ENCODE assay signal across 12 cellular contexts in the genomic region with DNA sequence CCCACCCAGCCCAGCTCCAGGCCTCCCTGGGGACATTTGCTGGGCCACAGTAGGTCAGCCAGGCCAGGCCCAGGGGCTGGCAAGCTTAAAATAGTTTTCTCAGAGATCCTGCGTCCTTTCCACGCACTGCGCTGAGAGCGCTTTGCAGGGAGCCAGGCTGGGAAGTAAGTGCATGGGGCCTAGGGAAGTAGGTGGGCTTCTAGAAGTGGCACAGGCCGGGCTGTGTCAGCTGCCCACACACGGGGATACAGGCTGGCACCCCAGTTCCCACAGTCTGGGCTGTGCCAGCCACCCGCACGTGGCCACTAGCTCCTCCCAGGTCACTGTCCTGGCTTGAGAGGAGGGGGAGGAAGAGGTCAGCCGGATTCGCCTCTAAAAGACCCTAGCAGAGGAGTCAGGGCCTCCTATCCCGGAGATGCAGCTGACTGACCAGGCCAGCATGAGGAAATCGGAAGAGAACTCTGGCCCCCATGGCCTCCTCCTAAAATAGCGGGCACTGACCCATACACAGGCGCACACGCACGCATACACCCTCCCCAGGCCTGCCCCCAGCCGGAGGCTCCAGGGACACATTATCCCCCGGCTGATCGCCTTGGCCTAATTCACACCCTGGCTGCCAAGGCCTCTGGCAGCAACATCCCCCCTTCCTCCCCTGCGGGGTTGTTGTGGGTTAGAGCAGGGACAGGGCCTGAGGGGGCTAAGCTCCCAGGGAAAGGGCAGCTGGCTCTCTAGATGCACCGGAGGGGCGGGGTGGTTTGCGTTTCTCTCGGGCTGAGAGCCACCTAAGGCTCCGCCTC. TPM values are rescaled to one million over a fixed set of nuclear protein-coding genes. Genes with fewer than 3 reads are reported as not detected.
DNase-seq lines count a peak whose midpoint lies in the region; ATAC-seq and TF ChIP-seq lines count a peak whose summit lies in the region.
"Had no signal": no experiment of that assay in that cellular context is flagged by ENCODE, and none has a peak within 500 bp of the region (broad histone marks: within the 10 kb centered on the region; RNA-seq: fewer than 3 reads in every experiment).

No MANE protein-coding gene starts in this region.

- peaks cover 0 to 37% (median 18%) of the 10 kb centered on the region in 4 donors for H3K4me1 ChIP-seq in tibial artery

- CTCF ChIA-PET in activated CD4-positive, alpha-beta T cell treated with anti-CD3 and anti-CD28 coated beads, Interleukin-2, amount 10 ng/mL, durations not matched to agents 7 days and 5 days (lab: Charles Lee) = no interaction called here

- H3K79me2 ChIP-seq in SU-DHL-6 (ENCODE audit: insufficient read depth, low read length) = peaks cover 20% of the 10 kb centered on the region

- no peaks in the 10 kb centered on the region for H3K9me3 ChIP-seq in SU-DHL-6 (ENCODE audit: insufficient read depth, low read length)
- no peaks in the 10 kb centered on the region for H3K9me3 ChIP-seq in tibial artery

- peaks cover 6% of the 10 kb centered on the region for H3F3A ChIP-seq in SU-DHL-6 (ENCODE audit: insufficient read depth)

- ATAC-seq in HG03571 (IDR thresholded peaks at IDR 0.05; ENCODE audit: unreplicated experiment) = no peak

- no peak overlapping the region for H2AFZ ChIP-seq in SU-DHL-6 (ENCODE audit: low read depth, low read length, severe bottlenecking)

- H3K4me3 ChIP-seq in SU-DHL-6 (ENCODE audit: insufficient read depth, low read length, poor library complexity, severe bottlenecking) (no peak overlapping the region), tibial artery (no peak overlapping the region)

- H4K20me1 ChIP-seq in SU-DHL-6 (ENCODE audit: low read depth, low read length) = 0 out of 2 replicates have a peak, but pooled peaks cover 3% of the 10 kb centered on the region

- peak overlapping the region; percentile 81 for H3K27ac Mint-ChIP-seq in activated CD4-positive, alpha-beta T cell treated with anti-CD3 and anti-CD28 coated beads, Interleukin-2, amount 10 ng/mL, durations not matched to agents 7 days and 5 days

- peaks cover 88% of the 10 kb centered on the region for H3K4me1 Mint-ChIP-seq in activated CD4-positive, alpha-beta T cell treated with anti-CD3 and anti-CD28 coated beads, Interleukin-2, amount 10 ng/mL, durations not matched to agents 7 days and 5 days

- no peak overlapping the region for H3K4me2 ChIP-seq in SU-DHL-6 (ENCODE audit: low read depth, low read length, poor library complexity, severe bottlenecking)

- no peaks in the 10 kb centered on the region for H3K27me3 ChIP-seq in SU-DHL-6 (ENCODE audit: low read length)
- peaks cover 0 to 51% of the 10 kb centered on the region in 2 donors for H3K27me3 ChIP-seq in tibial artery

- TF ChIP-seq CTCF in SU-DHL-6 (IDR thresholded peaks at IDR 0.05; ENCODE audit: insufficient read depth, low read length, poor library complexity, severe bottlenecking) (no peak), tibial artery (IDR thresholded peaks at IDR 0.05) (no peak)

- H3K36me3 ChIP-seq in SU-DHL-6 (ENCODE audit: low read length) (no peaks in the 10 kb centered on the region), tibial artery (no peaks in the 10 kb centered on the region)

- H3K36me3 Mint-ChIP-seq in activated CD4-positive, alpha-beta T cell treated with anti-CD3 and anti-CD28 coated beads, Interleukin-2, amount 10 ng/mL, durations not matched to agents 7 days and 5 days (ENCODE audit: low read depth) = peaks cover 45% of the 10 kb centered on the region

- H3K27ac ChIP-seq in SU-DHL-6 (ENCODE audit: low read depth, low read length) (peak overlapping the region; percentile 42; the same call in 1 of the 2 replicates), tibial artery (peak overlapping the region in 1 of 2 donors; percentile 15)

- no peak for DNase-seq in activated CD4-positive, alpha-beta T cell treated with anti-CD3 and anti-CD28 coated beads, Interleukin-2, amount 10 ng/mL, durations not matched to agents 7 days and 5 days
- DNase-seq in activated CD4-positive, alpha-beta T cell treated with anti-CD3 and anti-CD28 coated beads, Interleukin-2, amount 50 U/mL, for 48 hours = no peak
- DNase-seq in left kidney (ENCODE audit: low read depth, low spot score) = peak; percentile 39
- peak; percentile 72 to 85 for DNase-seq in tibial artery
- DNase-seq in NCI-H446 treated with DMSO at 0.1 percent for 48 hours (lab: John Stamatoyannopoulos, UW) = no peak
- DNase-seq in pons (ENCODE audit: low spot score) = no peak
- DNase-seq: activated CD4-positive, alpha-beta T cell treated with anti-CD3 and anti-CD28 coated beads for 4 hours; activated gamma-delta T cell treated with Interleukin-2 at 50 U/mL for 16 hours; NCI-H524 had no signal

- H3K27me3 Mint-ChIP-seq in activated CD4-positive, alpha-beta T cell treated with anti-CD3 and anti-CD28 coated beads, Interleukin-2, amount 10 ng/mL, durations not matched to agents 7 days and 5 days = no peaks in the 10 kb centered on the region
- H3K27me3 Mint-ChIP-seq: central memory CD8-positive, alpha-beta T cell had no signal

- POLR2A ChIA-PET in activated CD4-positive, alpha-beta T cell treated with anti-CD3 and anti-CD28 coated beads, Interleukin-2, amount 10 ng/mL, durations not matched to agents 7 days and 5 days (lab: Charles Lee) = no interaction called here

- H3K4me3 Mint-ChIP-seq in activated CD4-positive, alpha-beta T cell treated with anti-CD3 and anti-CD28 coated beads, Interleukin-2, amount 10 ng/mL, durations not matched to agents 7 days and 5 days = no peak overlapping the region
- H3K4me3 Mint-ChIP-seq: central memory CD8-positive, alpha-beta T cell had no signal

- intact Hi-C loops in tibial artery (cut with DNase I; ENCODE audit: low total_unique reads) = no loop called here

- no peaks in the 10 kb centered on the region for H3K9me3 Mint-ChIP-seq in activated CD4-positive, alpha-beta T cell treated with anti-CD3 and anti-CD28 coated beads, Interleukin-2, amount 10 ng/mL, durations not matched to agents 7 days and 5 days
- H3K9me3 Mint-ChIP-seq: central memory CD8-positive, alpha-beta T cell had no signal

- H3K9ac ChIP-seq in SU-DHL-6 (ENCODE audit: low read length) = 0 out of 2 replicates have a peak overlapping the region, but pooled peaks have one; percentile 10

- H3K9me2 ChIP-seq in SU-DHL-6 (replicated peaks; ENCODE audit: insufficient read depth, low read length) = no peaks in the 10 kb centered on the region

RNA-seq across cellular contexts. Expression of a gene that starts 5.4 kb away (rescaled TPM):
- 10 to 100 TPM; 54.2 to 55.2 TPM for total RNA-seq in activated CD4-positive, alpha-beta T cell treated with anti-CD3 and anti-CD28 coated beads, Interleukin-2, amount 10 ng/mL, durations not matched to agents 7 days and 5 days

Comparison
In these comparisons a context has a peak if more than half of its experiments do, and no peak if none do; other contexts are left out.
1. DNase-seq: peak in left kidney (single experiment) and tibial artery (2 of 2); none in activated CD4-positive, alpha-beta T cell treated with anti-CD3 and anti-CD28 coated beads, Interleukin-2, amount 10 ng/mL, durations not matched to agents 7 days and 5 days (single experiment), activated CD4-positive, alpha-beta T cell treated with anti-CD3 and anti-CD28 coated beads, Interleukin-2, amount 50 U/mL, for 48 hours (0 of 2), NCI-H446 treated with DMSO at 0.1 percent for 48 hours (single experiment) and pons (single experiment).